ENCODE assay signal across 10 cellular contexts in the genomic region with DNA sequence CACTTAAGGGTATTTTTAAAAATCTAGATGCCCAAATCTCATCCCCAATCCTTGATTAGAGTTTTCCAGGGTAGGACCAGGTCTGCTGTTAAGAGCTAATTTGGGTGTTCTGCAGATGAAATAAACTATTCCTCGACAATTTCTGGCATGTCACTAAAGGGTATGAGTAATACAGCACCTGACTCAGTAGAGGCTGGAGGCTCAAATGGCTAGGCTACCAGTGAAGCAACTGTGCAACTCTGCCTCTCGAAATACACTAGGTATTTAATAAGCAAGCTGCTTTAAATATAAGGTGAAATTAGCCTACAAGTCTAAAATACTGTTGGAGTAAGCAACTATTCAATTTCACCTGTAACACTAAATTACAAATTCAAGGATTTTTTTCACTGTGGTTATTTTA. TPM values are rescaled to one million over a fixed set of nuclear protein-coding genes. Genes with fewer than 3 reads are reported as not detected.
A peak's percentile ranks its signal among the peaks of the same experiment; 100 is the strongest.
DNase-seq lines count a peak whose midpoint lies in the region; ATAC-seq and TF ChIP-seq lines count a peak whose summit lies in the region.
"Had no signal": no experiment of that assay in that cellular context is flagged by ENCODE, and none has a peak within 500 bp of the region (broad histone marks: within the 10 kb centered on the region; RNA-seq: fewer than 3 reads in every experiment).

No MANE protein-coding gene starts in this region.

- H3K27ac ChIP-seq in SK-N-MC (no peak overlapping the region), sigmoid colon (peak overlapping the region in 1 of 4 donors; percentile 97)

- H3K9ac ChIP-seq in SK-N-MC (ENCODE audit: insufficient read length), result peak overlapping the region; percentile 97

- no peak overlapping the region for H3K27ac Mint-ChIP-seq in stimulated activated naive B cell treated with anti-CD40 and anti-IgM and Interleukin-4, amounts not matched to agents 10 μg/mL and 1 μg/mL and 100 μg/mL, for 72 hours

- H3K9me3 ChIP-seq in SK-N-MC (ENCODE audit: low read depth, low read length), result no peaks in the 10 kb centered on the region
- H3K9me3 ChIP-seq in sigmoid colon, result no peaks in the 10 kb centered on the region

- H3K4me3 ChIP-seq in SK-N-MC (peak overlapping the region; percentile 90), sigmoid colon (peak overlapping the region in 3 of 4 donors; percentile 92 to 96 (median 93))

- peak; percentile 62 for DNase-seq in HCEC 1CT
- no peak for DNase-seq in SK-N-MC (ENCODE audit: low read depth, low spot score)
- peak; percentile 10 for DNase-seq in fibroblast of gingiva (ENCODE audit: low read depth)
- no peak for DNase-seq in sigmoid colon
- DNase-seq in Kasumi-1 (lab: John Stamatoyannopoulos, UW), result no peak
- no peak for DNase-seq in NCI-H2081 (lab: John Stamatoyannopoulos, UW)
- DNase-seq in stimulated activated naive B cell treated with anti-CD40 and anti-IgM and Interleukin-4, amounts not matched to agents 10 μg/mL and 1 μg/mL and 100 μg/mL, for 72 hours, result no peak
- no peak for DNase-seq in hypothalamus (lab: John Stamatoyannopoulos, UW)
- DNase-seq: kidney glomerular epithelial cell, NCI-H1048 had no signal

- H3K4me1 ChIP-seq in sigmoid colon, result peaks cover 0 to 26% (median 21%) of the 10 kb centered on the region in 4 donors

- WGBS in sigmoid colon, 2 donors, result 78 to 80% methylated on average over 2 of the region's 2 CpGs

- H3K27me3 Mint-ChIP-seq in stimulated activated naive B cell treated with anti-CD40 and anti-IgM and Interleukin-4, amounts not matched to agents 10 μg/mL and 1 μg/mL and 100 μg/mL, for 72 hours, result no peaks in the 10 kb centered on the region

- no peak for TF ChIP-seq CTCF in sigmoid colon (IDR thresholded peaks at IDR 0.05)

- TF ChIP-seq POLR2A in sigmoid colon (IDR thresholded peaks at IDR 0.05), result no peak

- no peak for ATAC-seq in stimulated activated naive B cell treated with anti-CD40 and anti-IgM and Interleukin-4, amounts not matched to agents 10 μg/mL and 1 μg/mL and 100 μg/mL, for 72 hours (replicated peaks)

- no peak for TF ChIP-seq EP300 in sigmoid colon (IDR thresholded peaks at IDR 0.05)

- peak overlapping the region in 1 of 2 donors; percentile 100 for H3K4me3 Mint-ChIP-seq in stimulated activated naive B cell treated with anti-CD40 and anti-IgM and Interleukin-4, amounts not matched to agents 10 μg/mL and 1 μg/mL and 100 μg/mL, for 72 hours

- H3K27me3 ChIP-seq in sigmoid colon, result no peaks in the 10 kb centered on the region

- H3K36me3 Mint-ChIP-seq in stimulated activated naive B cell treated with anti-CD40 and anti-IgM and Interleukin-4, amounts not matched to agents 10 μg/mL and 1 μg/mL and 100 μg/mL, for 72 hours, result peaks cover 5 to 21% of the 10 kb centered on the region in 2 donors

- H3K4me1 Mint-ChIP-seq in stimulated activated naive B cell treated with anti-CD40 and anti-IgM and Interleukin-4, amounts not matched to agents 10 μg/mL and 1 μg/mL and 100 μg/mL, for 72 hours, result peaks cover 13 to 20% of the 10 kb centered on the region in 2 donors

- H3K36me3 ChIP-seq in SK-N-MC (ENCODE audit: insufficient read depth, low read length), result peaks cover 44% of the 10 kb centered on the region
- H3K36me3 ChIP-seq in sigmoid colon, result peaks cover 20 to 46% (median 25%) of the 10 kb centered on the region in 4 donors

- intact Hi-C loops in sigmoid colon (cut with DNase I), result loop anchor here (2.0 to 5.0 kb wide), 2 partner anchors 34 to 202 kb away; no protein-coding TSS in a partner anchor

- H3K9me3 Mint-ChIP-seq in stimulated activated naive B cell treated with anti-CD40 and anti-IgM and Interleukin-4, amounts not matched to agents 10 μg/mL and 1 μg/mL and 100 μg/mL, for 72 hours, result no peaks in the 10 kb centered on the region

RNA-seq across cellular contexts. Expression of a gene that starts 1.5 kb away (rescaled TPM):
- total RNA-seq in sigmoid colon, result 10 to 100 TPM; 11.9 to 27.1 (median 22.5) TPM
- polyA plus RNA-seq in sigmoid colon, result 10 to 100 TPM; 17.9 to 35.1 (median 18.6) TPM

RNA-seq across cellular contexts. Expression of a gene that starts 33.4 kb away (rescaled TPM):
- total RNA-seq in sigmoid colon, result 10 to 100 TPM; 42.3 to 78.6 (median 46.6) TPM
- 10 to 100 TPM; 10.8 to 17.1 (median 15.5) TPM for polyA plus RNA-seq in sigmoid colon

Comparison
In these comparisons a context has a peak if more than half of its experiments do, and no peak if none do; other contexts are left out.
1. DNase-seq: peak in HCEC 1CT (single experiment) and fibroblast of gingiva (single experiment); none in SK-N-MC (single experiment), sigmoid colon (single experiment), Kasumi-1 (0 of 2), NCI-H2081 (0 of 2), stimulated activated naive B cell treated with anti-CD40 and anti-IgM and Interleukin-4, amounts not matched to agents 10 μg/mL and 1 μg/mL and 100 μg/mL, for 72 hours (single experiment) and hypothalamus (0 of 51).